ENCODE assay signal across 11 cellular contexts in genomic region chr3:123618076-123618703, GRCh38. TPM values are rescaled to one million over a fixed set of nuclear protein-coding genes. Genes with fewer than 3 reads are reported as not detected.
DNase-seq lines count a peak whose midpoint lies in the region; ATAC-seq and TF ChIP-seq lines count a peak whose summit lies in the region.
"Had no signal": no experiment of that assay in that cellular context is flagged by ENCODE, and none has a peak within 500 bp of the region (broad histone marks: within the 10 kb centered on the region; RNA-seq: fewer than 3 reads in every experiment).

No MANE protein-coding gene starts in this region.

- WGBS in stomach, 5 donors, result 51 to 64% (median 59%) methylated on average over 7 of the region's 7 CpGs
- 67 to 82% (median 74%) methylated on average over 6 to 7 of the region's 7 CpGs for WGBS in adrenal gland, 4 donors
- WGBS in H9 (ENCODE audit: extremely low coverage, insufficient read length, low lambda C conversion rate), result no CpG with 5 or more reads among the region's 7 CpGs

- no peak for TF ChIP-seq CTCF in HCT116 (IDR thresholded peaks at IDR 0.05 in 2 of 3, conservative IDR thresholded peaks at IDR 0.05 in 1 of 3; ENCODE audit: borderline replicate concordance in 1 of 3, insufficient read depth in 1 of 3, low read depth in 2 of 3, low read length in 2 of 3)
- TF ChIP-seq CTCF in fibroblast of the aortic adventitia (IDR thresholded peaks at IDR 0.05; ENCODE audit: insufficient read depth, low read length), result no peak
- no peak for TF ChIP-seq CTCF in stomach (IDR thresholded peaks at IDR 0.05)
- TF ChIP-seq CTCF in brain microvascular endothelial cell (IDR thresholded peaks at IDR 0.05; ENCODE audit: low read depth, low read length, missing control alignments), result no peak
- no peak for TF ChIP-seq CTCF in adrenal gland (IDR thresholded peaks at IDR 0.05)
- no peak for TF ChIP-seq CTCF in H9 (conservative IDR thresholded peaks at IDR 0.05)

- no peak for TF ChIP-seq EP300 in stomach (IDR thresholded peaks at IDR 0.05)

- H3K4me1 ChIP-seq in HCT116 (ENCODE audit: control insufficient read depth in 1 of 2, insufficient read depth in 2 of 2, low read length in 2 of 2) (no peaks in the 10 kb centered on the region), stomach (peaks cover 14 to 56% (median 32%) of the 10 kb centered on the region in 4 donors), adrenal gland (replicated peaks in 1 of 2) (peaks cover 7 to 14% of the 10 kb centered on the region in 2 donors), H9 (ENCODE audit: insufficient read depth, low read length) (peaks cover 7% of the 10 kb centered on the region)

- H3K18ac ChIP-seq in H9 (ENCODE audit: insufficient read length, low read depth, low read length), result no peak overlapping the region

- H2BK120ac ChIP-seq in H9 (ENCODE audit: low read depth, low read length, poor library complexity, severe bottlenecking), result no peak overlapping the region

- H4K91ac ChIP-seq in H9 (ENCODE audit: insufficient read length, low read depth, low read length), result no peak overlapping the region

- no peak overlapping the region for H3K4me2 ChIP-seq in HCT116 (ENCODE audit: low read length)
- no peak overlapping the region for H3K4me2 ChIP-seq in H9 (ENCODE audit: insufficient read depth, insufficient read length, low read length)

- TF ChIP-seq RAD21 in HCT116 (IDR thresholded peaks at IDR 0.05; ENCODE audit: low read depth), result no peak

- no peak overlapping the region for H2AFZ ChIP-seq in HCT116 (ENCODE audit: low read depth, low read length, poor library complexity, severe bottlenecking)
- no peak overlapping the region for H2AFZ ChIP-seq in H9 (ENCODE audit: low read length)

- H3K27me3 Mint-ChIP-seq in H9 (ENCODE audit: low read depth), result no peaks in the 10 kb centered on the region
- H3K27me3 Mint-ChIP-seq: naive thymus-derived CD8-positive, alpha-beta T cell had no signal

- H3K9ac ChIP-seq in HCT116 (ENCODE audit: low read length) (no peak overlapping the region), SK-N-MC (ENCODE audit: insufficient read length) (no peak overlapping the region), H9 (ENCODE audit: extremely low read depth, insufficient read length, low read length) (no peak overlapping the region)

- no peaks in the 10 kb centered on the region for H3K79me1 ChIP-seq in H9 (ENCODE audit: insufficient read depth, low read depth, low read length, poor library complexity, severe bottlenecking)

- no peaks in the 10 kb centered on the region for H3K9me2 ChIP-seq in HCT116 (ENCODE audit: insufficient read depth)

- no peak overlapping the region for H3K27ac ChIP-seq in HCT116 (ENCODE audit: low read depth, low read length)
- peak overlapping the region; percentile 21; the same call in 1 of the 2 replicates for H3K27ac ChIP-seq in SK-N-MC
- H3K27ac ChIP-seq in stomach, result peak overlapping the region in 4 of 5 donors; percentile 75 to 86 (median 82)
- no peak overlapping the region for H3K27ac ChIP-seq in brain microvascular endothelial cell
- H3K27ac ChIP-seq in adrenal gland, result peak overlapping the region in 2 of 5 donors; percentile 28 to 48
- H3K27ac ChIP-seq in H9 (ENCODE audit: insufficient read length, low read depth, low read length), result no peak overlapping the region

- CTCF ChIA-PET in HCT116 (lab: Charles Lee), result interaction anchor here (0.7 to 1.2 kb wide), 2 partner anchors 58 to 105 kb away, joined by 3 read pairs; no protein-coding TSS in a partner anchor

- no peak overlapping the region for H4K8ac ChIP-seq in H9 (replicated peaks; ENCODE audit: insufficient read length, low read depth, low read length)

- no peak overlapping the region for H2BK15ac ChIP-seq in H9 (ENCODE audit: low read depth, low read length)

- H3K27ac Mint-ChIP-seq in H9, result no peak overlapping the region; a peak in 1 of 7 replicates
- H3K27ac Mint-ChIP-seq: activated T-cell treated with anti-CD3 and anti-CD28 coated beads, Interleukin-2, amount 50 U/mL, for 72 hours had no signal

- no peak overlapping the region for H3T11ph ChIP-seq in H9 (ENCODE audit: low read length)

- no peak overlapping the region for H3K23ac ChIP-seq in H9 (ENCODE audit: insufficient read length, low read depth, low read length)

- no peaks in the 10 kb centered on the region for H3K23me2 ChIP-seq in H9 (ENCODE audit: insufficient read length, low read depth, low read length, poor library complexity, severe bottlenecking)

- H2BK20ac ChIP-seq in H9 (ENCODE audit: low read depth, low read length, poor library complexity, severe bottlenecking), result no peak overlapping the region

- peaks cover 13 to 16% of the 10 kb centered on the region in 2 experiments for H3K4me1 Mint-ChIP-seq in H9

- H3K79me2 ChIP-seq in HCT116 (ENCODE audit: insufficient read depth, low read length) (no peaks in the 10 kb centered on the region), H9 (ENCODE audit: insufficient read depth, low read length) (no peaks in the 10 kb centered on the region)

- peaks cover 0 to 2% (median 1%) of the 10 kb centered on the region in 3 experiments; a peak in 2 of 7 replicates for H3K36me3 Mint-ChIP-seq in H9 (ENCODE audit: insufficient read depth in 1 of 3, low read depth in 3 of 3)

- TF ChIP-seq POLR2A in HCT116 (IDR thresholded peaks at IDR 0.05; ENCODE audit: borderline replicate concordance, extremely low read depth, insufficient read depth, insufficient read length), result no peak
- TF ChIP-seq POLR2A in stomach (IDR thresholded peaks at IDR 0.05), result no peak
- no peak for TF ChIP-seq POLR2A in adrenal gland (IDR thresholded peaks at IDR 0.05)

- RAD21 ChIA-PET in HCT116 (lab: Charles Lee; ENCODE audit: low non-redundant PET in 1 of 2, low total read pairs in 2 of 2, uncharacterized antibody in 2 of 2, unreplicated experiment in 2 of 2), result no interaction called here

- no peak overlapping the region for H3K14ac ChIP-seq in H9 (ENCODE audit: insufficient read depth, low read length)

- intact Hi-C loops in HCT116 (cut with micrococcal nuclease), result no loop called here
- intact Hi-C loops in stomach (cut with DNase I; ENCODE audit: low total_unique reads), result no loop called here
- intact Hi-C loops in adrenal gland (cut with DNase I), result no loop called here

- H3K4me3 Mint-ChIP-seq in H9, result no peak overlapping the region
- H3K4me3 Mint-ChIP-seq: activated T-cell treated with anti-CD3 and anti-CD28 coated beads, Interleukin-2, amount 50 U/mL, for 72 hours; naive thymus-derived CD8-positive, alpha-beta T cell had no signal

- H4K20me1 ChIP-seq in HCT116 (ENCODE audit: insufficient read depth) (no peaks in the 10 kb centered on the region), H9 (ENCODE audit: control insufficient read depth, insufficient read depth, insufficient read length) (no peaks in the 10 kb centered on the region)

- H3K36me3 ChIP-seq in HCT116 (ENCODE audit: control insufficient read depth in 1 of 2, insufficient read depth in 2 of 2, low read length in 2 of 2) (no peaks in the 10 kb centered on the region), SK-N-MC (ENCODE audit: insufficient read depth, low read length) (no peaks in the 10 kb centered on the region), stomach (peaks cover 0 to 35% (median 18%) of the 10 kb centered on the region in 4 donors), brain microvascular endothelial cell (replicated peaks) (no peaks in the 10 kb centered on the region), adrenal gland (replicated peaks in 1 of 2) (peaks cover 0 to 6% of the 10 kb centered on the region in 2 donors)

- DNase-seq in HCT116 (ENCODE audit: low read depth, low spot score), result no peak
- DNase-seq in SK-N-MC (ENCODE audit: low read depth, low spot score), result no peak
- DNase-seq in fibroblast of the aortic adventitia (ENCODE audit: low read depth), result peak; percentile 13
- no peak for DNase-seq in stomach
- DNase-seq in brain microvascular endothelial cell, result no peak
- DNase-seq in adrenal gland, result no peak
- no peak for DNase-seq in SK-N-DZ (ENCODE audit: low spot score)
- no peak for DNase-seq in H9
- DNase-seq: activated T-cell treated with anti-CD3 and anti-CD28 coated beads, Interleukin-2, amount 50 U/mL, for 72 hours; DMS53; naive thymus-derived CD8-positive, alpha-beta T cell had no signal

- no TSS peak for BruUV-seq in HCT116 (replicated peaks; lab: Mats Ljungman, UMichigan)

- no peak overlapping the region for H2BK12ac ChIP-seq in H9 (ENCODE audit: insufficient read length, low read depth, low read length)

- H3K9me3 Mint-ChIP-seq in H9, result no peaks in the 10 kb centered on the region
- H3K9me3 Mint-ChIP-seq: activated T-cell treated with anti-CD3 and anti-CD28 coated beads, Interleukin-2, amount 50 U/mL, for 72 hours; naive thymus-derived CD8-positive, alpha-beta T cell had no signal

- no peak for ATAC-seq in HCT116
- ATAC-seq: activated T-cell treated with anti-CD3 and anti-CD28 coated beads, Interleukin-2, amount 50 U/mL, for 72 hours; naive thymus-derived CD8-positive, alpha-beta T cell had no signal

- H2AK5ac ChIP-seq in H9 (ENCODE audit: insufficient read length, low read length), result no peak overlapping the region

- H3K4me3 ChIP-seq in HCT116 (replicated peaks in 1 of 2; ENCODE audit: low read depth in 1 of 2, low read length in 2 of 2), result no peak overlapping the region
- H3K4me3 ChIP-seq in SK-N-MC, result peak overlapping the region; percentile 42
- H3K4me3 ChIP-seq in fibroblast of the aortic adventitia (ENCODE audit: low read depth, low read length), result no peak overlapping the region
- peak overlapping the region; percentile 30 to 50 (median 32) for H3K4me3 ChIP-seq in stomach
- H3K4me3 ChIP-seq in brain microvascular endothelial cell (ENCODE audit: low read depth, low read length), result no peak overlapping the region
- peak overlapping the region in 1 of 4 donors; percentile 10 for H3K4me3 ChIP-seq in adrenal gland

- no peak overlapping the region for H3K56ac ChIP-seq in H9 (ENCODE audit: insufficient read length, low read depth, low read length)

- in situ Hi-C loops in brain microvascular endothelial cell (cut with HindIII; ENCODE audit: low pct_ligation_motif_present, low sequenced_read_pairs), result no loop called here

- no peak overlapping the region for H3K4ac ChIP-seq in H9 (ENCODE audit: low read depth, low read length)

- POLR2A ChIA-PET in HCT116 (lab: Charles Lee), result no interaction called here

- H2BK5ac ChIP-seq in H9 (ENCODE audit: insufficient read length, low read length), result no peak overlapping the region

- no peak overlapping the region for H4K5ac ChIP-seq in H9 (ENCODE audit: insufficient read length, low read depth, low read length)

- H3K9me3 ChIP-seq in HCT116 (ENCODE audit: control insufficient read depth in 1 of 2, insufficient read depth in 1 of 2, low read depth in 1 of 2, low read length in 2 of 2) (no peaks in the 10 kb centered on the region), SK-N-MC (ENCODE audit: low read depth, low read length) (no peaks in the 10 kb centered on the region), stomach (no peaks in the 10 kb centered on the region), adrenal gland (replicated peaks in 1 of 3) (no peaks in the 10 kb centered on the region), H9 (ENCODE audit: control insufficient read depth, low read depth, low read length) (no peaks in the 10 kb centered on the region)

- H3K27me3 ChIP-seq in HCT116 (ENCODE audit: insufficient read depth, low read length) (no peaks in the 10 kb centered on the region), stomach (no peaks in the 10 kb centered on the region), brain microvascular endothelial cell (replicated peaks) (no peaks in the 10 kb centered on the region), adrenal gland (no peaks in the 10 kb centered on the region), H9 (ENCODE audit: insufficient read depth, low read length) (no peaks in the 10 kb centered on the region)

RNA-seq across cellular contexts. Expression of gene HACD2, which starts 33.3 kb away (rescaled TPM):
- total RNA-seq in HCT116 (2021; ENCODE audit: unreplicated experiment), result 43.0 TPM
- polyA plus RNA-seq in HCT116 (2012), result 11.7 and 16.4 TPM in 2 replicates
- total RNA-seq in fibroblast of the aortic adventitia (ENCODE audit: low replicate concordance), result 14.9 and 30.4 TPM in 2 replicates
- 10 to 100 TPM in 4 of 5 donors, 1 to 10 TPM in 1; 6.7 to 36.0 (median 22.8) TPM for total RNA-seq in stomach
- 10 to 100 TPM in 1 of 3 donors, 1 to 10 TPM in 2; 5.3 to 10.1 (median 7.2) TPM for polyA plus RNA-seq in stomach
- total RNA-seq in adrenal gland, result 10 to 100 TPM; 14.2 to 29.9 (median 23.0) TPM
- polyA plus RNA-seq in adrenal gland, result 10 to 100 TPM in 1 of 3 donors, 1 to 10 TPM in 2; 5.1 to 22.0 (median 8.1) TPM
- 13.8 and 17.4 TPM in 2 replicates for polyA plus RNA-seq in SK-N-DZ (2014; cell fraction: cytosol; rRNA removed)
- polyA plus RNA-seq in SK-N-DZ (2014; cell fraction: nucleus; rRNA removed), result 6.3 and 7.5 TPM in 2 replicates
- total RNA-seq in H9 (2021), result 27.4 and 28.4 TPM in 2 replicates

Comparison
In these comparisons a context has a peak if more than half of its experiments do, and no peak if none do; other contexts are left out.
1. H3K27ac ChIP-seq: peak in SK-N-MC (single experiment) and stomach (4 of 5); none in HCT116 (single experiment), brain microvascular endothelial cell (single experiment) and H9 (single experiment).
2. H3K4me3 ChIP-seq: peak in SK-N-MC (single experiment) and stomach (4 of 4); none in HCT116 (0 of 2), fibroblast of the aortic adventitia (single experiment) and brain microvascular endothelial cell (single experiment).